8 cellular contexts compared by ENCODE assay signal in genomic region chr12:47021298-47021697, GRCh38. TPM values are rescaled to one million over a fixed set of nuclear protein-coding genes. Genes with fewer than 3 reads are reported as not detected.
A peak's percentile ranks its signal among the peaks of the same experiment; 100 is the strongest.
DNase-seq lines count a peak whose midpoint lies in the region; ATAC-seq and TF ChIP-seq lines count a peak whose summit lies in the region.

No MANE protein-coding gene starts in this region.

- DNase-seq in AG04450 (ENCODE audit: low read depth, low spot score), result peak; percentile 68
- peak; percentile 27 for DNase-seq in GM10248 (ENCODE audit: extremely low spot score)
- DNase-seq in NCI-H1105 treated with DMSO at 0.1 percent for 48 hours (lab: John Stamatoyannopoulos, UW), result peak; percentile 71
- peak; percentile 45 to 78 for DNase-seq in SW 1271 (lab: John Stamatoyannopoulos, UW)
- peak; percentile 91 for DNase-seq in fibroblast of peridontal ligament (ENCODE audit: extremely low read depth)
- DNase-seq in osteocyte (ENCODE audit: extremely low spot score, unreplicated experiment), result no peak
- no peak for DNase-seq in activated naive CD4-positive, alpha-beta T cell (lab: John Stamatoyannopoulos, UW)

- POLR2A ChIA-PET in AG04450 (lab: Yijun Ruan, JAX) (interaction anchor here (0.9 kb wide), 1 partner anchor 634 kb away, joined by 3 read pairs; no protein-coding TSS in a partner anchor), GM10248 (lab: Yijun Ruan, JAX) (no interaction called here)

- H3K9me3 Mint-ChIP-seq in osteocyte (ENCODE audit: unreplicated experiment), result peaks cover 4% of the 10 kb centered on the region

- H3K27me3 ChIP-seq in AG04450 (ENCODE audit: control insufficient read depth, insufficient read depth, low read length), result no peaks in the 10 kb centered on the region

- H3K36me3 Mint-ChIP-seq in osteocyte (ENCODE audit: unreplicated experiment), result no peaks in the 10 kb centered on the region

- H3K4me3 Mint-ChIP-seq in osteocyte (ENCODE audit: unreplicated experiment), result no peak overlapping the region

- no peak overlapping the region for H3K4me3 ChIP-seq in AG04450 (ENCODE audit: low read depth, low read length)

- CTCF ChIA-PET in AG04450 (lab: Charles Lee) (interaction anchor here (0.6 to 4.3 kb wide), 62 partner anchors 9 to 1032 kb away, joined by 3 to 55 read pairs (median 3); no protein-coding TSS in a partner anchor), GM10248 (lab: Yijun Ruan, JAX) (interaction anchor here (0.7 to 3.5 kb wide), 23 partner anchors 9 to 1036 kb away, joined by 3 to 54 read pairs (median 3); no protein-coding TSS in a partner anchor)

- ATAC-seq in HG03159 (IDR thresholded peaks at IDR 0.05; ENCODE audit: unreplicated experiment), result no peak

- H3K9me3 ChIP-seq in AG04450 (ENCODE audit: control insufficient read depth, insufficient read depth, low read length), result no peaks in the 10 kb centered on the region

- H3K27me3 Mint-ChIP-seq in osteocyte (ENCODE audit: unreplicated experiment), result peaks cover 1% of the 10 kb centered on the region

- H3K27ac Mint-ChIP-seq in osteocyte (ENCODE audit: unreplicated experiment), result no peak overlapping the region

- peak; percentile 66 for TF ChIP-seq CTCF in AG04450 (IDR thresholded peaks at IDR 0.05; ENCODE audit: low read depth, low read length)
- peak; percentile 70 for TF ChIP-seq CTCF in GM10248 (IDR thresholded peaks at IDR 0.05; ENCODE audit: control extremely low read depth, extremely low read depth, low read depth, missing control alignments)
- TF ChIP-seq CTCF in osteocyte (IDR thresholded peaks at IDR 0.05), result peak; percentile 75

- H3K4me1 Mint-ChIP-seq in osteocyte (ENCODE audit: unreplicated experiment), result peaks cover 32% of the 10 kb centered on the region

- no peak overlapping the region for H3K27ac ChIP-seq in AG04450 (ENCODE audit: low read depth, low read length)

RNA-seq across cellular contexts. Expression of gene PCED1B, which starts 58.1 kb away (rescaled TPM):
- 0.88 and 1.1 TPM in 2 replicates for polyA plus RNA-seq in AG04450 (2011; rRNA removed)
- 0.92 and 1.8 TPM in 2 replicates for polyA minus RNA-seq in AG04450 (2011; rRNA and poly(A)+ RNA removed)
- 1.6 and 2.5 TPM in 2 replicates for total RNA-seq in osteocyte

RNA-seq across cellular contexts. Expression of gene AMIGO2, which starts 58.5 kb away (rescaled TPM):
- 15.5 and 18.7 TPM in 2 replicates for polyA plus RNA-seq in AG04450 (2011; rRNA removed)
- polyA minus RNA-seq in AG04450 (2011; rRNA and poly(A)+ RNA removed), result 8.4 and 10.0 TPM in 2 replicates
- 16.3 and 16.9 TPM in 2 replicates for total RNA-seq in osteocyte

Comparison
In these comparisons a context has a peak if more than half of its experiments do, and no peak if none do; other contexts are left out.
1. DNase-seq: peak in AG04450 (single experiment), GM10248 (single experiment), NCI-H1105 treated with DMSO at 0.1 percent for 48 hours (single experiment), SW 1271 (2 of 2) and fibroblast of peridontal ligament (single experiment); none in osteocyte (single experiment) and activated naive CD4-positive, alpha-beta T cell (0 of 4).
2. Peak in every context shown above with its lines, with median percentiles within 50 percentile points of each other: CTCF ChIP-seq.